Comparison of ENCODE assay signal across 1 cellular context in the genomic region with DNA sequence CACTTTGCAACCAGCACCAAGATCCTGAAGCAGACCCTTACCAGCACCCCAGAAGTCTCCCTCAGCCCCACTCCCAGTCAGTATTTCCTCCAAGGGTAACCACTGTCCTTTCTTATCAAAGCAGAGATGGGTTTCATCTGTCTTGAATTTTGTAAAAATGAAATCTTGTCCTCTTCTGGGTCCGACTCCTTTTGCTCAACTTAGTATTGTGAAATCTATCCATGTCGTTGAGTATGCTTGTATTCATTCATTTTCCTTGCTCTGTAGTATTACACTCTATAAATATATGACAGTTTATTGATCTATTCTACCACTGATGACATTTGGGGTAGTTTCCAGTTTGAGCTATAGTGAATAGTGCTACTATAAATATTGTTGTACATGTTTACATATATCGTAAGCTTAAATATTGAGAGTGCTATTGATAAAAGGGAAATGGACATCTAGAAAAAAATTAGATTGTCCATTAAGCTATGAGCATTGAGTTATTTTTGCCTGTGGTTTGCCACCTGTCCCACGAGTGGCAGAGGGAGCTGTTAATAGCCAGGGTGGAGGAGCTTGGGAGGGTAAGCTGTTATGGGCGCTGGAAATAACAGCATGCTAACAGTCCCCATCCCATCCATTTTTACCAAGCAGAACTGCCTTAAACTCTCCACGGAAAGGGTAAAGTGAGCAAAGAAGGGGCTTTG.
TF ChIP-seq lines count a peak whose summit lies in the region.

No MANE protein-coding gene starts in this region.

TF ChIP-seq in GM23338, 12 proteins besides CTCF, POLR2A, EP300 and RAD21 (continued from another document):
- TF ChIP-seq, protein P1, sequence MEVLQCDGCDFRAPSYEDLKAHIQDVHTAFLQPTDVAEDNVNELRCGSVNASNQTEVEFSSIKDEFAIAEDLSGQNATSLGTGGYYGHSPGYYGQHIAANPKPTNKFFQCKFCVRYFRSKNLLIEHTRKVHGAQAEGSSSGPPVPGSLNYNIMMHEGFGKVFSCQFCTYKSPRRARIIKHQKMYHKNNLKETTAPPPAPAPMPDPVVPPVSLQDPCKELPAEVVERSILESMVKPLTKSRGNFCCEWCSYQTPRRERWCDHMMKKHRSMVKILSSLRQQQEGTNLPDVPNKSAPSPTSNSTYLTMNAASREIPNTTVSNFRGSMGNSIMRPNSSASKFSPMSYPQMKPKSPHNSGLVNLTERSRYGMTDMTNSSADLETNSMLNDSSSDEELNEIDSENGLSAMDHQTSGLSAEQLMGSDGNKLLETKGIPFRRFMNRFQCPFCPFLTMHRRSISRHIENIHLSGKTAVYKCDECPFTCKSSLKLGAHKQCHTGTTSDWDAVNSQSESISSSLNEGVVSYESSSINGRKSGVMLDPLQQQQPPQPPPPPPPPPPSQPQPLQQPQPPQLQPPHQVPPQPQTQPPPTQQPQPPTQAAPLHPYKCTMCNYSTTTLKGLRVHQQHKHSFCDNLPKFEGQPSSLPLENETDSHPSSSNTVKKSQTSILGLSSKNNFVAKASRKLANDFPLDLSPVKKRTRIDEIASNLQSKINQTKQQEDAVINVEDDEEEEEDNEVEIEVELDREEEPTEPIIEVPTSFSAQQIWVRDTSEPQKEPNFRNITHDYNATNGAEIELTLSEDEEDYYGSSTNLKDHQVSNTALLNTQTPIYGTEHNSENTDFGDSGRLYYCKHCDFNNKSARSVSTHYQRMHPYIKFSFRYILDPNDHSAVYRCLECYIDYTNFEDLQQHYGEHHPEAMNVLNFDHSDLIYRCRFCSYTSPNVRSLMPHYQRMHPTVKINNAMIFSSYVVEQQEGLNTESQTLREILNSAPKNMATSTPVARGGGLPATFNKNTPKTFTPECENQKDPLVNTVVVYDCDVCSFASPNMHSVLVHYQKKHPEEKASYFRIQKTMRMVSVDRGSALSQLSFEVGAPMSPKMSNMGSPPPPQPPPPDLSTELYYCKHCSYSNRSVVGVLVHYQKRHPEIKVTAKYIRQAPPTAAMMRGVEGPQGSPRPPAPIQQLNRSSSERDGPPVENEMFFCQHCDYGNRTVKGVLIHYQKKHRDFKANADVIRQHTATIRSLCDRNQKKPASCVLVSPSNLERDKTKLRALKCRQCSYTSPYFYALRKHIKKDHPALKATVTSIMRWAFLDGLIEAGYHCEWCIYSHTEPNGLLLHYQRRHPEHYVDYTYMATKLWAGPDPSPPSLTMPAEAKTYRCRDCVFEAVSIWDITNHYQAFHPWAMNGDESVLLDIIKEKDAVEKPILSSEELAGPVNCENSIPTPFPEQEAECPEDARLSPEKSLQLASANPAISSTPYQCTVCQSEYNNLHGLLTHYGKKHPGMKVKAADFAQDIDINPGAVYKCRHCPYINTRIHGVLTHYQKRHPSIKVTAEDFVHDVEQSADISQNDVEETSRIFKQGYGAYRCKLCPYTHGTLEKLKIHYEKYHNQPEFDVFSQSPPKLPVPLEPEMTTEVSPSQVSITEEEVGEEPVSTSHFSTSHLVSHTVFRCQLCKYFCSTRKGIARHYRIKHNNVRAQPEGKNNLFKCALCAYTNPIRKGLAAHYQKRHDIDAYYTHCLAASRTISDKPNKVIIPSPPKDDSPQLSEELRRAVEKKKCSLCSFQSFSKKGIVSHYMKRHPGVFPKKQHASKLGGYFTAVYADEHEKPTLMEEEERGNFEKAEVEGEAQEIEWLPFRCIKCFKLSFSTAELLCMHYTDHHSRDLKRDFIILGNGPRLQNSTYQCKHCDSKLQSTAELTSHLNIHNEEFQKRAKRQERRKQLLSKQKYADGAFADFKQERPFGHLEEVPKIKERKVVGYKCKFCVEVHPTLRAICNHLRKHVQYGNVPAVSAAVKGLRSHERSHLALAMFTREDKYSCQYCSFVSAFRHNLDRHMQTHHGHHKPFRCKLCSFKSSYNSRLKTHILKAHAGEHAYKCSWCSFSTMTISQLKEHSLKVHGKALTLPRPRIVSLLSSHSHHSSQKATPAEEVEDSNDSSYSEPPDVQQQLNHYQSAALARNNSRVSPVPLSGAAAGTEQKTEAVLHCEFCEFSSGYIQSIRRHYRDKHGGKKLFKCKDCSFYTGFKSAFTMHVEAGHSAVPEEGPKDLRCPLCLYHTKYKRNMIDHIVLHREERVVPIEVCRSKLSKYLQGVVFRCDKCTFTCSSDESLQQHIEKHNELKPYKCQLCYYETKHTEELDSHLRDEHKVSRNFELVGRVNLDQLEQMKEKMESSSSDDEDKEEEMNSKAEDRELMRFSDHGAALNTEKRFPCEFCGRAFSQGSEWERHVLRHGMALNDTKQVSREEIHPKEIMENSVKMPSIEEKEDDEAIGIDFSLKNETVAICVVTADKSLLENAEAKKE (CRISPR knock-in tag; IDR thresholded peaks at IDR 0.05): no peak
- no peak for TF ChIP-seq STAT1 (IDR thresholded peaks at IDR 0.05; ENCODE audit: unreplicated experiment)
- no peak for TF ChIP-seq NANOG (IDR thresholded peaks at IDR 0.05; ENCODE audit: borderline replicate concordance)
- TF ChIP-seq, protein P2, sequence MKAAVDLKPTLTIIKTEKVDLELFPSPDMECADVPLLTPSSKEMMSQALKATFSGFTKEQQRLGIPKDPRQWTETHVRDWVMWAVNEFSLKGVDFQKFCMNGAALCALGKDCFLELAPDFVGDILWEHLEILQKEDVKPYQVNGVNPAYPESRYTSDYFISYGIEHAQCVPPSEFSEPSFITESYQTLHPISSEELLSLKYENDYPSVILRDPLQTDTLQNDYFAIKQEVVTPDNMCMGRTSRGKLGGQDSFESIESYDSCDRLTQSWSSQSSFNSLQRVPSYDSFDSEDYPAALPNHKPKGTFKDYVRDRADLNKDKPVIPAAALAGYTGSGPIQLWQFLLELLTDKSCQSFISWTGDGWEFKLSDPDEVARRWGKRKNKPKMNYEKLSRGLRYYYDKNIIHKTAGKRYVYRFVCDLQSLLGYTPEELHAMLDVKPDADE (IDR thresholded peaks at IDR 0.05): no peak
- no peak for TF ChIP-seq POLR2AphosphoS5 (IDR thresholded peaks at IDR 0.05; ENCODE audit: low read depth)
- no peak for TF ChIP-seq ZNF331 (CRISPR knock-in tag; IDR thresholded peaks at IDR 0.05; ENCODE audit: low read depth)
- TF ChIP-seq EZH2 (IDR thresholded peaks at IDR 0.05; ENCODE audit: low read depth, unreplicated experiment): no peak
- TF ChIP-seq, protein P3, sequence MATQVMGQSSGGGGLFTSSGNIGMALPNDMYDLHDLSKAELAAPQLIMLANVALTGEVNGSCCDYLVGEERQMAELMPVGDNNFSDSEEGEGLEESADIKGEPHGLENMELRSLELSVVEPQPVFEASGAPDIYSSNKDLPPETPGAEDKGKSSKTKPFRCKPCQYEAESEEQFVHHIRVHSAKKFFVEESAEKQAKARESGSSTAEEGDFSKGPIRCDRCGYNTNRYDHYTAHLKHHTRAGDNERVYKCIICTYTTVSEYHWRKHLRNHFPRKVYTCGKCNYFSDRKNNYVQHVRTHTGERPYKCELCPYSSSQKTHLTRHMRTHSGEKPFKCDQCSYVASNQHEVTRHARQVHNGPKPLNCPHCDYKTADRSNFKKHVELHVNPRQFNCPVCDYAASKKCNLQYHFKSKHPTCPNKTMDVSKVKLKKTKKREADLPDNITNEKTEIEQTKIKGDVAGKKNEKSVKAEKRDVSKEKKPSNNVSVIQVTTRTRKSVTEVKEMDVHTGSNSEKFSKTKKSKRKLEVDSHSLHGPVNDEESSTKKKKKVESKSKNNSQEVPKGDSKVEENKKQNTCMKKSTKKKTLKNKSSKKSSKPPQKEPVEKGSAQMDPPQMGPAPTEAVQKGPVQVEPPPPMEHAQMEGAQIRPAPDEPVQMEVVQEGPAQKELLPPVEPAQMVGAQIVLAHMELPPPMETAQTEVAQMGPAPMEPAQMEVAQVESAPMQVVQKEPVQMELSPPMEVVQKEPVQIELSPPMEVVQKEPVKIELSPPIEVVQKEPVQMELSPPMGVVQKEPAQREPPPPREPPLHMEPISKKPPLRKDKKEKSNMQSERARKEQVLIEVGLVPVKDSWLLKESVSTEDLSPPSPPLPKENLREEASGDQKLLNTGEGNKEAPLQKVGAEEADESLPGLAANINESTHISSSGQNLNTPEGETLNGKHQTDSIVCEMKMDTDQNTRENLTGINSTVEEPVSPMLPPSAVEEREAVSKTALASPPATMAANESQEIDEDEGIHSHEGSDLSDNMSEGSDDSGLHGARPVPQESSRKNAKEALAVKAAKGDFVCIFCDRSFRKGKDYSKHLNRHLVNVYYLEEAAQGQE (IDR thresholded peaks at IDR 0.05; ENCODE audit: unreplicated experiment): no peak
- TF ChIP-seq ZNF114 (CRISPR knock-in tag; IDR thresholded peaks at IDR 0.05): no peak
- no peak for TF ChIP-seq CREB1 (CRISPR knock-in tag; IDR thresholded peaks at IDR 0.05; ENCODE audit: low read depth)
- TF ChIP-seq JUNB (IDR thresholded peaks at IDR 0.05; ENCODE audit: unreplicated experiment): no peak
